Comparison of ENCODE assay signal across 1 cellular context in genomic region chr5:172146748-172147092, GRCh38.
TF ChIP-seq lines count a peak whose summit lies in the region.

No MANE protein-coding gene starts in this region.

TF ChIP-seq in WTC11, 78 proteins besides CTCF, POLR2A, EP300 and RAD21 (continued from another document):
- TF ChIP-seq, protein P1, sequence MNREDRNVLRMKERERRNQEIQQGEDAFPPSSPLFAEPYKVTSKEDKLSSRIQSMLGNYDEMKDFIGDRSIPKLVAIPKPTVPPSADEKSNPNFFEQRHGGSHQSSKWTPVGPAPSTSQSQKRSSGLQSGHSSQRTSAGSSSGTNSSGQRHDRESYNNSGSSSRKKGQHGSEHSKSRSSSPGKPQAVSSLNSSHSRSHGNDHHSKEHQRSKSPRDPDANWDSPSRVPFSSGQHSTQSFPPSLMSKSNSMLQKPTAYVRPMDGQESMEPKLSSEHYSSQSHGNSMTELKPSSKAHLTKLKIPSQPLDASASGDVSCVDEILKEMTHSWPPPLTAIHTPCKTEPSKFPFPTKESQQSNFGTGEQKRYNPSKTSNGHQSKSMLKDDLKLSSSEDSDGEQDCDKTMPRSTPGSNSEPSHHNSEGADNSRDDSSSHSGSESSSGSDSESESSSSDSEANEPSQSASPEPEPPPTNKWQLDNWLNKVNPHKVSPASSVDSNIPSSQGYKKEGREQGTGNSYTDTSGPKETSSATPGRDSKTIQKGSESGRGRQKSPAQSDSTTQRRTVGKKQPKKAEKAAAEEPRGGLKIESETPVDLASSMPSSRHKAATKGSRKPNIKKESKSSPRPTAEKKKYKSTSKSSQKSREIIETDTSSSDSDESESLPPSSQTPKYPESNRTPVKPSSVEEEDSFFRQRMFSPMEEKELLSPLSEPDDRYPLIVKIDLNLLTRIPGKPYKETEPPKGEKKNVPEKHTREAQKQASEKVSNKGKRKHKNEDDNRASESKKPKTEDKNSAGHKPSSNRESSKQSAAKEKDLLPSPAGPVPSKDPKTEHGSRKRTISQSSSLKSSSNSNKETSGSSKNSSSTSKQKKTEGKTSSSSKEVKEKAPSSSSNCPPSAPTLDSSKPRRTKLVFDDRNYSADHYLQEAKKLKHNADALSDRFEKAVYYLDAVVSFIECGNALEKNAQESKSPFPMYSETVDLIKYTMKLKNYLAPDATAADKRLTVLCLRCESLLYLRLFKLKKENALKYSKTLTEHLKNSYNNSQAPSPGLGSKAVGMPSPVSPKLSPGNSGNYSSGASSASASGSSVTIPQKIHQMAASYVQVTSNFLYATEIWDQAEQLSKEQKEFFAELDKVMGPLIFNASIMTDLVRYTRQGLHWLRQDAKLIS (CRISPR knock-in tag; IDR thresholded peaks at IDR 0.05; ENCODE audit: borderline replicate concordance), result no peak
- TF ChIP-seq NR3C1 (CRISPR knock-in tag; conservative IDR thresholded peaks at IDR 0.05; ENCODE audit: low read depth), result no peak
- TF ChIP-seq ATF6 (CRISPR knock-in tag; IDR thresholded peaks at IDR 0.05), result no peak
- TF ChIP-seq KAT7 (CRISPR knock-in tag; IDR thresholded peaks at IDR 0.05; ENCODE audit: borderline replicate concordance), result no peak
